Comparison of ENCODE assay signal across 20 cellular contexts in genomic region chr2:37192551-37192950, GRCh38. TPM values are rescaled to one million over a fixed set of nuclear protein-coding genes. Genes with fewer than 3 reads are reported as not detected.
DNase-seq lines count a peak whose midpoint lies in the region; ATAC-seq, FAIRE-seq and TF ChIP-seq lines count a peak whose summit lies in the region.
"Had no signal": no experiment of that assay in that cellular context is flagged by ENCODE, and none has a peak within 500 bp of the region (broad histone marks: within the 10 kb centered on the region; RNA-seq: fewer than 3 reads in every experiment).

No MANE protein-coding gene starts in this region.

- no CpG with 5 or more reads among the region's 1 CpG for WGBS in H9 (ENCODE audit: extremely low coverage, insufficient read length, low lambda C conversion rate)
- 37% methylated on average over 1 of the region's 1 CpG; no CpG with 5 or more reads in 1 of the 2 experiments for WGBS in H1 (ENCODE audit: extremely low coverage in 1 of 2, insufficient coverage in 1 of 2, insufficient read length in 1 of 2, insufficient replicate concordance in 2 of 2, low coverage in 1 of 2, low lambda C conversion rate in 2 of 2, missing lambda C conversion rate in 1 of 2), 2 experiments
- no CpG with 5 or more reads among the region's 1 CpG for WGBS in mesendoderm (ENCODE audit: extremely low coverage, insufficient coverage, low lambda C conversion rate)

- H3K56ac ChIP-seq in H9 (ENCODE audit: insufficient read length, low read depth, low read length) (no peak overlapping the region), H1 (replicated peaks; ENCODE audit: insufficient read length, low read depth, low read length) (no peak overlapping the region), mesendoderm (ENCODE audit: low read length) (no peak overlapping the region)

- H3T11ph ChIP-seq in H9 (ENCODE audit: low read length), result no peak overlapping the region

- H4K5ac ChIP-seq in H9 (ENCODE audit: insufficient read length, low read depth, low read length) (no peak overlapping the region), H1 (ENCODE audit: insufficient read length, low read depth, low read length) (peak overlapping the region; percentile 7), mesendoderm (ENCODE audit: low read length) (no peak overlapping the region)

- H3K23me2 ChIP-seq in H9 (ENCODE audit: insufficient read length, low read depth, low read length, poor library complexity, severe bottlenecking) (no peaks in the 10 kb centered on the region), H1 (ENCODE audit: low read depth, low read length) (peaks cover 6% of the 10 kb centered on the region)

- no peak for TF ChIP-seq CTCF in H9 (conservative IDR thresholded peaks at IDR 0.05)
- no peak for TF ChIP-seq CTCF in H1 (IDR thresholded peaks at IDR 0.05; ENCODE audit: control extremely low read depth in 1 of 3, insufficient read depth in 1 of 3, low read depth in 1 of 3, low read length in 3 of 3)

- H3K4me1 Mint-ChIP-seq in H9, result peaks cover 52 to 58% of the 10 kb centered on the region in 2 experiments
- peaks cover 5 to 14% (median 10%) of the 10 kb centered on the region in 7 donors for H3K4me1 Mint-ChIP-seq in naive thymus-derived CD4-positive, alpha-beta T cell

- H2BK20ac ChIP-seq in H9 (ENCODE audit: low read depth, low read length, poor library complexity, severe bottlenecking), result no peak overlapping the region
- H2BK20ac ChIP-seq in H1 (ENCODE audit: low read length), result peak overlapping the region; percentile 28; the same call in 1 of the 2 replicates

- no peak for TF ChIP-seq POLR2A in H1 (IDR thresholded peaks at IDR 0.05; ENCODE audit: control extremely low read depth in 1 of 2, low read depth in 2 of 2, low read length in 2 of 2)

- H2BK120ac ChIP-seq in H9 (ENCODE audit: low read depth, low read length, poor library complexity, severe bottlenecking), result no peak overlapping the region
- no peak overlapping the region for H2BK120ac ChIP-seq in H1 (replicated peaks; ENCODE audit: low read depth, low read length)
- no peak overlapping the region for H2BK120ac ChIP-seq in mesendoderm (ENCODE audit: low read depth, low read length)

- H3K79me2 ChIP-seq in H9 (ENCODE audit: insufficient read depth, low read length) (peaks cover 2% of the 10 kb centered on the region; the same call in 1 of the 2 replicates), H1 (ENCODE audit: control insufficient read depth in 1 of 2, insufficient read depth in 2 of 2, low read length in 2 of 2) (peaks cover 5 to 12% of the 10 kb centered on the region in 2 experiments; a peak in 3 of 4 replicates), mesendoderm (ENCODE audit: control insufficient read depth, insufficient read depth, low read length) (peaks cover 5% of the 10 kb centered on the region)

- no peak overlapping the region for H3K4me3 ChIP-seq in H1 (ENCODE audit: extremely low read depth in 1 of 4, insufficient read depth in 2 of 4, low read depth in 3 of 4, low read length in 4 of 4)
- H3K4me3 ChIP-seq in mesendoderm (ENCODE audit: low read length), result no peak overlapping the region
- H3K4me3 ChIP-seq in naive thymus-derived CD4-positive, alpha-beta T cell (ENCODE audit: low read length), result no peak overlapping the region
- H3K4me3 ChIP-seq: BLaER1 had no signal

- H4K20me1 ChIP-seq in H9 (ENCODE audit: control insufficient read depth, insufficient read depth, insufficient read length) (no peaks in the 10 kb centered on the region), H1 (replicated peaks in 1 of 2; ENCODE audit: control insufficient read depth in 1 of 2, insufficient read depth in 2 of 2, low read length in 2 of 2) (no peaks in the 10 kb centered on the region)
- H4K20me1 ChIP-seq: BLaER1 had no signal

- H2BK15ac ChIP-seq in H9 (ENCODE audit: low read depth, low read length), result no peak overlapping the region
- H2BK15ac ChIP-seq in H1 (ENCODE audit: low read length), result no peak overlapping the region
- peak overlapping the region; percentile 80 for H2BK15ac ChIP-seq in mesendoderm (replicated peaks; ENCODE audit: low read depth)

- CTCF ChIA-PET in H1 (lab: Charles Lee; ENCODE audit: partially characterized antibody), result interaction anchor here (3.5 to 8.8 kb wide), 3 partner anchors 13 to 24 kb away, joined by 12 to 48 read pairs (median 48); no protein-coding TSS in a partner anchor
- CTCF ChIA-PET in naive thymus-derived CD4-positive, alpha-beta T cell (lab: Charles Lee), result no interaction called here

- POLR2A ChIA-PET in H1 (lab: Charles Lee; ENCODE audit: partially characterized antibody), result interaction anchor here (1.1 to 5.2 kb wide), 4 partner anchors 9 to 37 kb away, joined by 3 to 26 read pairs (median 16); no protein-coding TSS in a partner anchor
- POLR2A ChIA-PET in naive thymus-derived CD4-positive, alpha-beta T cell (lab: Charles Lee), result no interaction called here

- no peak overlapping the region for H2BK12ac ChIP-seq in H9 (ENCODE audit: insufficient read length, low read depth, low read length)
- no peak overlapping the region for H2BK12ac ChIP-seq in H1 (ENCODE audit: low read depth, low read length)

- H3K27me3 ChIP-seq in H9 (ENCODE audit: insufficient read depth, low read length) (no peaks in the 10 kb centered on the region), H1 (replicated peaks in 1 of 4; ENCODE audit: control insufficient read depth in 3 of 4, extremely low read depth in 1 of 4, insufficient read depth in 3 of 4, low read length in 3 of 4) (no peaks in the 10 kb centered on the region), mesendoderm (ENCODE audit: insufficient read depth, low read length, poor library complexity) (no peaks in the 10 kb centered on the region)
- H3K27me3 ChIP-seq in naive thymus-derived CD4-positive, alpha-beta T cell (ENCODE audit: control insufficient read depth in 2 of 2, insufficient read depth in 2 of 2, low read length in 2 of 2), result no peaks in the 10 kb centered on the region
- H3K27me3 ChIP-seq: BLaER1 had no signal

- H2BK5ac ChIP-seq in H9 (ENCODE audit: insufficient read length, low read length), result no peak overlapping the region
- H2BK5ac ChIP-seq in H1 (ENCODE audit: low read depth, low read length), result no peak overlapping the region
- no peak overlapping the region for H2BK5ac ChIP-seq in mesendoderm (ENCODE audit: low read length)

- H3K4me2 ChIP-seq in H9 (ENCODE audit: insufficient read depth, insufficient read length, low read length) (no peak overlapping the region), H1 (ENCODE audit: insufficient read depth in 1 of 2, low read depth in 2 of 2, low read length in 2 of 2) (0 out of 4 replicates have a peak overlapping the region, but pooled peaks of 1 of the 2 experiments have one; percentile 19), mesendoderm (ENCODE audit: low read length) (no peak overlapping the region)
- H3K4me2 ChIP-seq: BLaER1 had no signal

- H3K18ac ChIP-seq in H9 (ENCODE audit: insufficient read length, low read depth, low read length) (no peak overlapping the region), H1 (ENCODE audit: extremely low read depth, low read length) (no peak overlapping the region), mesendoderm (ENCODE audit: low read length) (no peak overlapping the region)

- H2AK5ac ChIP-seq in H9 (ENCODE audit: insufficient read length, low read length), result no peak overlapping the region
- H2AK5ac ChIP-seq in H1 (ENCODE audit: low read depth, low read length), result no peak overlapping the region
- H2AK5ac ChIP-seq in mesendoderm (ENCODE audit: low read length), result peak overlapping the region; percentile 52

- H4K91ac ChIP-seq in H9 (ENCODE audit: insufficient read length, low read depth, low read length) (no peak overlapping the region), H1 (replicated peaks; ENCODE audit: insufficient read length, low read length) (no peak overlapping the region)

- no peaks in the 10 kb centered on the region for H3K79me1 ChIP-seq in H9 (ENCODE audit: insufficient read depth, low read depth, low read length, poor library complexity, severe bottlenecking)
- H3K79me1 ChIP-seq in H1 (ENCODE audit: low read depth, low read length), result no peaks in the 10 kb centered on the region
- H3K79me1 ChIP-seq in mesendoderm (ENCODE audit: low read length), result no peaks in the 10 kb centered on the region

- FAIRE-seq in H1 (lab: Jason Lieb, UNC), result no peak
- FAIRE-seq: GM12892 had no signal

- no peak for DNase-seq in H9
- DNase-seq in NCI-H82 (lab: John Stamatoyannopoulos, UW), result peak; percentile 47
- DNase-seq in H1 (ENCODE audit: low read depth in 1 of 2, low spot score in 2 of 2), result no peak
- no peak for DNase-seq in mesendoderm
- no peak for DNase-seq in naive thymus-derived CD4-positive, alpha-beta T cell
- DNase-seq in activated CD8-positive, alpha-beta memory T cell treated with anti-CD3 and anti-CD28 coated beads for 24 hours, result no peak
- DNase-seq in superior temporal gyrus (ENCODE audit: extremely low spot score), result no peak
- DNase-seq: 8988T; CD4-positive, alpha-beta memory T cell; DMS153; DMS79; GDM1; HCEC 1CT had no signal

- H3K23ac ChIP-seq in H9 (ENCODE audit: insufficient read length, low read depth, low read length), result no peak overlapping the region
- H3K23ac ChIP-seq in H1 (ENCODE audit: insufficient read length), result no peak overlapping the region
- no peak overlapping the region for H3K23ac ChIP-seq in mesendoderm (ENCODE audit: low read length)

- H3K27ac Mint-ChIP-seq in H9, result peak overlapping the region; percentile 43 to 98 (median 90); a peak in 6 of 7 replicates
- no peak overlapping the region for H3K27ac Mint-ChIP-seq in naive thymus-derived CD4-positive, alpha-beta T cell
- H3K27ac Mint-ChIP-seq: CD14-positive monocyte; CD4-positive, alpha-beta memory T cell had no signal

- TF ChIP-seq EP300 in H1 (IDR thresholded peaks at IDR 0.05; ENCODE audit: borderline replicate concordance in 1 of 2, low read depth in 2 of 2, low read length in 2 of 2), result no peak

- H3K36me3 ChIP-seq in H1 (ENCODE audit: control insufficient read depth in 2 of 4, insufficient read depth in 4 of 4, low read length in 3 of 4) (no peaks in the 10 kb centered on the region), mesendoderm (ENCODE audit: control insufficient read depth, insufficient read depth, low read length) (no peaks in the 10 kb centered on the region)
- peaks cover 0 to 5% (median 0%) of the 10 kb centered on the region in 3 experiments for H3K36me3 ChIP-seq in naive thymus-derived CD4-positive, alpha-beta T cell (ENCODE audit: control insufficient read depth in 2 of 3, insufficient read depth in 3 of 3, low read length in 3 of 3)
- H3K36me3 ChIP-seq: BLaER1 had no signal

- H2AFZ ChIP-seq in H9 (ENCODE audit: low read length), result no peak overlapping the region
- H2AFZ ChIP-seq in H1 (ENCODE audit: low read length), result no peak overlapping the region

- H3K27ac ChIP-seq in H9 (ENCODE audit: insufficient read length, low read depth, low read length), result no peak overlapping the region
- no peak overlapping the region for H3K27ac ChIP-seq in H1 (ENCODE audit: low read depth, low read length)
- no peak overlapping the region for H3K27ac ChIP-seq in mesendoderm (ENCODE audit: low read depth, low read length)
- H3K27ac ChIP-seq in naive thymus-derived CD4-positive, alpha-beta T cell (ENCODE audit: low read depth, low read length), result no peak overlapping the region
- H3K27ac ChIP-seq: BLaER1 had no signal

- no peak overlapping the region for H3K14ac ChIP-seq in H9 (ENCODE audit: insufficient read depth, low read length)
- no peak overlapping the region for H3K14ac ChIP-seq in H1 (ENCODE audit: insufficient read length)

- H3K9me3 ChIP-seq in H9 (ENCODE audit: control insufficient read depth, low read depth, low read length), result no peaks in the 10 kb centered on the region
- no peaks in the 10 kb centered on the region for H3K9me3 ChIP-seq in H1 (ENCODE audit: insufficient read depth in 2 of 2, low read depth in 1 of 2, low read length in 1 of 2)
- H3K9me3 ChIP-seq in naive thymus-derived CD4-positive, alpha-beta T cell (ENCODE audit: control insufficient read depth in 2 of 3, low read length in 3 of 3), result no peaks in the 10 kb centered on the region

- H3K4me1 ChIP-seq in H9 (ENCODE audit: insufficient read depth, low read length) (peaks cover 12% of the 10 kb centered on the region; the same call in 1 of the 2 replicates), H1 (replicated peaks in 1 of 4; ENCODE audit: control insufficient read depth in 3 of 4, insufficient read depth in 4 of 4, low read length in 3 of 4) (peaks cover 14 to 25% (median 16%) of the 10 kb centered on the region in 4 experiments), mesendoderm (ENCODE audit: control insufficient read depth, low read depth, low read length) (peaks cover 9% of the 10 kb centered on the region)
- H3K4me1 ChIP-seq in naive thymus-derived CD4-positive, alpha-beta T cell (ENCODE audit: control insufficient read depth in 2 of 2, insufficient read depth in 2 of 2, low read length in 2 of 2), result peaks cover 5 to 6% of the 10 kb centered on the region in 2 donors

- H3K9ac ChIP-seq in H9 (ENCODE audit: extremely low read depth, insufficient read length, low read length) (no peak overlapping the region), H1 (replicated peaks in 1 of 4; ENCODE audit: extremely low read depth in 1 of 4, low read depth in 3 of 4, low read length in 3 of 4) (no peak overlapping the region), mesendoderm (ENCODE audit: low read length) (no peak overlapping the region)
- H3K9ac ChIP-seq: BLaER1 had no signal

- H4K8ac ChIP-seq in H9 (replicated peaks; ENCODE audit: insufficient read length, low read depth, low read length), result no peak overlapping the region
- no peak overlapping the region for H4K8ac ChIP-seq in H1 (ENCODE audit: extremely low read depth, insufficient read depth, low read length)
- no peak overlapping the region for H4K8ac ChIP-seq in mesendoderm (ENCODE audit: low read depth, low read length)

- no peak for TF ChIP-seq RAD21 in H1 (IDR thresholded peaks at IDR 0.05 in 1 of 2, conservative IDR thresholded peaks at IDR 0.05 in 1 of 2; ENCODE audit: low read depth in 2 of 2, low read length in 2 of 2)

- H3K4me3 Mint-ChIP-seq in H9, result no peak overlapping the region
- H3K4me3 Mint-ChIP-seq in naive thymus-derived CD4-positive, alpha-beta T cell, result no peak overlapping the region
- H3K4me3 Mint-ChIP-seq: CD14-positive monocyte; CD4-positive, alpha-beta memory T cell had no signal

- H3K36me3 Mint-ChIP-seq in H9 (ENCODE audit: insufficient read depth in 1 of 3, low read depth in 3 of 3), result peaks cover 0 to 5% (median 0%) of the 10 kb centered on the region in 3 experiments; a peak in 2 of 7 replicates
- peaks cover 0 to 5% (median 3%) of the 10 kb centered on the region in 5 donors for H3K36me3 Mint-ChIP-seq in naive thymus-derived CD4-positive, alpha-beta T cell
- H3K36me3 Mint-ChIP-seq: CD14-positive monocyte had no signal

- intact Hi-C loops in naive thymus-derived CD4-positive, alpha-beta T cell (cut with micrococcal nuclease), result no loop called here

- ATAC-seq in naive thymus-derived CD4-positive, alpha-beta T cell, result no peak
- no peak for ATAC-seq in GM18868 (IDR thresholded peaks at IDR 0.05; ENCODE audit: unreplicated experiment)

- no peaks in the 10 kb centered on the region for H3K27me3 Mint-ChIP-seq in H9 (ENCODE audit: low read depth)
- peaks cover 0 to 10% (median 5%) of the 10 kb centered on the region in 5 donors for H3K27me3 Mint-ChIP-seq in naive thymus-derived CD4-positive, alpha-beta T cell

- H3K4ac ChIP-seq in H9 (ENCODE audit: low read depth, low read length) (no peak overlapping the region), H1 (replicated peaks; ENCODE audit: insufficient read length, low read depth, low read length) (no peak overlapping the region), mesendoderm (ENCODE audit: low read depth, low read length) (no peak overlapping the region)

- H3K9me3 Mint-ChIP-seq in H9, result no peaks in the 10 kb centered on the region
- H3K9me3 Mint-ChIP-seq in naive thymus-derived CD4-positive, alpha-beta T cell, result peaks cover 0 to 4% (median 0%) of the 10 kb centered on the region in 11 donors

RNA-seq across cellular contexts. Expression of gene CEBPZOS, which starts 3.7 kb away (rescaled TPM):
- 0.64 and 1.5 TPM in 2 replicates for total RNA-seq in H9 (2021)
- total RNA-seq in H1 (2021; fragmentation: NEBNext Ultra II Directional; extraction: Animal tissue kit (Norgen Biotek cat#: 25700)), result 43.5 and 43.6 TPM in 2 replicates
- polyA plus RNA-seq in H1 (2011; rRNA removed), result 20.5 and 27.3 TPM in 2 replicates
- polyA plus RNA-seq in H1 (2011; cell fraction: cytosol; rRNA removed), result 26.4 TPM
- 10.7 TPM for polyA plus RNA-seq in H1 (2011; cell fraction: nucleus; rRNA removed)
- 20.0 to 27.4 TPM (median 23.2 TPM) in 4 replicates for polyA plus RNA-seq in H1 (2012, experiment 1 of 2)
- 3.5 TPM for polyA plus RNA-seq in H1 (2012, experiment 2 of 2)
- polyA plus RNA-seq in H1 (2013, experiment 1 of 2), result 65.8 TPM
- polyA plus RNA-seq in H1 (2013, experiment 2 of 2), result 67.5 TPM
- 10.3 and 11.3 TPM in 2 replicates for polyA minus RNA-seq in H1 (2011; rRNA and poly(A)+ RNA removed)
- polyA minus RNA-seq in H1 (2011; cell fraction: cytosol; rRNA and poly(A)+ RNA removed), result 6.0 TPM
- polyA minus RNA-seq in H1 (2011; cell fraction: nucleus; rRNA and poly(A)+ RNA removed), result 13.0 TPM
- polyA plus RNA-seq in mesendoderm (2013, experiment 1 of 2), result 23.4 TPM
- polyA plus RNA-seq in mesendoderm (2013, experiment 2 of 2), result 21.8 TPM
- total RNA-seq in naive thymus-derived CD4-positive, alpha-beta T cell, result 10 to 100 TPM; 26.9 to 40.7 (median 40.4) TPM
- polyA plus RNA-seq in naive thymus-derived CD4-positive, alpha-beta T cell, result 10 to 100 TPM; 47.4 to 58.8 TPM

RNA-seq across cellular contexts. Expression of gene SULT6B1, which starts 4.1 kb away (rescaled TPM):
- not detected in 2 replicates for total RNA-seq in H9 (2021)
- total RNA-seq in H1 (2021; fragmentation: NEBNext Ultra II Directional; extraction: Animal tissue kit (Norgen Biotek cat#: 25700)), result not detected in 2 replicates
- not detected in 2 replicates for polyA plus RNA-seq in H1 (2011; rRNA removed)
- polyA plus RNA-seq in H1 (2011; cell fraction: cytosol; rRNA removed), result not detected
- not detected for polyA plus RNA-seq in H1 (2011; cell fraction: nucleus; rRNA removed)
- not detected in 4 replicates for polyA plus RNA-seq in H1 (2012, experiment 1 of 2)
- not detected for polyA plus RNA-seq in H1 (2012, experiment 2 of 2)
- not detected for polyA plus RNA-seq in H1 (2013, experiment 1 of 2)
- not detected for polyA plus RNA-seq in H1 (2013, experiment 2 of 2)
- 0.17 TPM in 1 of 2 replicates, not detected in the other for polyA minus RNA-seq in H1 (2011; rRNA and poly(A)+ RNA removed)
- not detected for polyA minus RNA-seq in H1 (2011; cell fraction: cytosol; rRNA and poly(A)+ RNA removed)
- polyA minus RNA-seq in H1 (2011; cell fraction: nucleus; rRNA and poly(A)+ RNA removed), result not detected
- polyA plus RNA-seq in mesendoderm (2013, experiment 1 of 2), result not detected
- polyA plus RNA-seq in mesendoderm (2013, experiment 2 of 2), result 0.04 TPM
- total RNA-seq in naive thymus-derived CD4-positive, alpha-beta T cell, result not detected
- polyA plus RNA-seq in naive thymus-derived CD4-positive, alpha-beta T cell, result not detected
- total RNA-seq: A673; CD4-positive, alpha-beta memory T cell; Daoy had no signal
- polyA plus RNA-seq: AG04450; CD14-positive monocyte; CD4-positive, alpha-beta memory T cell had no signal

RNA-seq across cellular contexts. Expression of gene EIF2AK2, which starts 35.8 kb away (rescaled TPM):
- 54.2 and 55.7 TPM in 2 replicates for total RNA-seq in H9 (2021)
- total RNA-seq in H1 (2021; fragmentation: NEBNext Ultra II Directional; extraction: Animal tissue kit (Norgen Biotek cat#: 25700)), result 46.3 and 46.9 TPM in 2 replicates
- polyA plus RNA-seq in H1 (2011; rRNA removed), result 6.8 and 13.1 TPM in 2 replicates
- 11.5 TPM for polyA plus RNA-seq in H1 (2011; cell fraction: cytosol; rRNA removed)
- polyA plus RNA-seq in H1 (2011; cell fraction: nucleus; rRNA removed), result 6.3 TPM
- 8.3 to 20.3 TPM (median 10.9 TPM) in 4 replicates for polyA plus RNA-seq in H1 (2012, experiment 1 of 2)
- polyA plus RNA-seq in H1 (2012, experiment 2 of 2), result 1.5 TPM
- 27.0 TPM for polyA plus RNA-seq in H1 (2013, experiment 1 of 2)
- polyA plus RNA-seq in H1 (2013, experiment 2 of 2), result 27.1 TPM
- 19.4 and 29.9 TPM in 2 replicates for polyA minus RNA-seq in H1 (2011; rRNA and poly(A)+ RNA removed)
- polyA minus RNA-seq in H1 (2011; cell fraction: cytosol; rRNA and poly(A)+ RNA removed), result 17.4 TPM
- polyA minus RNA-seq in H1 (2011; cell fraction: nucleus; rRNA and poly(A)+ RNA removed), result 33.2 TPM
- 28.3 TPM for polyA plus RNA-seq in mesendoderm (2013, experiment 1 of 2)
- polyA plus RNA-seq in mesendoderm (2013, experiment 2 of 2), result 27.0 TPM
- total RNA-seq in naive thymus-derived CD4-positive, alpha-beta T cell, result 10 to 100 TPM; 21.2 to 91.9 (median 24.2) TPM
- polyA plus RNA-seq in naive thymus-derived CD4-positive, alpha-beta T cell, result 10 to 100 TPM; 20.4 to 23.5 TPM

RNA-seq across cellular contexts. Expression of gene CEBPZ, which starts 38.8 kb away (rescaled TPM):
- 252 and 281 TPM in 2 replicates for total RNA-seq in H9 (2021)
- 186 and 201 TPM in 2 replicates for total RNA-seq in H1 (2021; fragmentation: NEBNext Ultra II Directional; extraction: Animal tissue kit (Norgen Biotek cat#: 25700))
- 14.7 and 19.1 TPM in 2 replicates for polyA plus RNA-seq in H1 (2011; rRNA removed)
- polyA plus RNA-seq in H1 (2011; cell fraction: cytosol; rRNA removed), result 51.8 TPM
- 21.0 TPM for polyA plus RNA-seq in H1 (2011; cell fraction: nucleus; rRNA removed)
- 107 to 213 TPM (median 119 TPM) in 4 replicates for polyA plus RNA-seq in H1 (2012, experiment 1 of 2)
- polyA plus RNA-seq in H1 (2012, experiment 2 of 2), result 17.0 TPM
- polyA plus RNA-seq in H1 (2013, experiment 1 of 2), result 165 TPM
- 155 TPM for polyA plus RNA-seq in H1 (2013, experiment 2 of 2)
- 66.2 and 97.0 TPM in 2 replicates for polyA minus RNA-seq in H1 (2011; rRNA and poly(A)+ RNA removed)
- polyA minus RNA-seq in H1 (2011; cell fraction: cytosol; rRNA and poly(A)+ RNA removed), result 53.7 TPM
- 108 TPM for polyA minus RNA-seq in H1 (2011; cell fraction: nucleus; rRNA and poly(A)+ RNA removed)
- polyA plus RNA-seq in mesendoderm (2013, experiment 1 of 2), result 101 TPM
- 105 TPM for polyA plus RNA-seq in mesendoderm (2013, experiment 2 of 2)
- 10 to 100 TPM; 40.4 to 67.6 (median 56.4) TPM for total RNA-seq in naive thymus-derived CD4-positive, alpha-beta T cell
- polyA plus RNA-seq in naive thymus-derived CD4-positive, alpha-beta T cell, result 10 to 100 TPM; 27.1 to 32.5 TPM

RNA-seq across cellular contexts. Expression of gene NDUFAF7, which starts 38.9 kb away (rescaled TPM):
- total RNA-seq in H9 (2021), result 103 and 108 TPM in 2 replicates
- total RNA-seq in H1 (2021; fragmentation: NEBNext Ultra II Directional; extraction: Animal tissue kit (Norgen Biotek cat#: 25700)), result 46.8 and 56.0 TPM in 2 replicates
- polyA plus RNA-seq in H1 (2011; rRNA removed), result 34.0 and 50.2 TPM in 2 replicates
- polyA plus RNA-seq in H1 (2011; cell fraction: cytosol; rRNA removed), result 57.3 TPM
- 59.4 TPM for polyA plus RNA-seq in H1 (2011; cell fraction: nucleus; rRNA removed)
- 59.6 to 93.2 TPM (median 63.5 TPM) in 4 replicates for polyA plus RNA-seq in H1 (2012, experiment 1 of 2)
- polyA plus RNA-seq in H1 (2012, experiment 2 of 2), result 8.7 TPM
- polyA plus RNA-seq in H1 (2013, experiment 1 of 2), result 32.4 TPM
- 27.8 TPM for polyA plus RNA-seq in H1 (2013, experiment 2 of 2)
- polyA minus RNA-seq in H1 (2011; rRNA and poly(A)+ RNA removed), result 43.5 and 55.3 TPM in 2 replicates
- 18.1 TPM for polyA minus RNA-seq in H1 (2011; cell fraction: cytosol; rRNA and poly(A)+ RNA removed)
- polyA minus RNA-seq in H1 (2011; cell fraction: nucleus; rRNA and poly(A)+ RNA removed), result 54.8 TPM
- 14.8 TPM for polyA plus RNA-seq in mesendoderm (2013, experiment 1 of 2)
- 14.3 TPM for polyA plus RNA-seq in mesendoderm (2013, experiment 2 of 2)
- total RNA-seq in naive thymus-derived CD4-positive, alpha-beta T cell, result 10 to 100 TPM; 21.6 to 38.2 (median 28.5) TPM
- polyA plus RNA-seq in naive thymus-derived CD4-positive, alpha-beta T cell, result 10 to 100 TPM in 1 of 2 donors, 1 to 10 TPM in 1; 9.5 to 11.7 TPM

Comparison
In these comparisons a context has a peak if more than half of its experiments do, and no peak if none do; other contexts are left out.
1. H3K27ac Mint-ChIP-seq: peak in H9 (3 of 3); none in naive thymus-derived CD4-positive, alpha-beta T cell (0 of 9).
2. RNA of gene CEBPZOS, which starts 3.7 kb away (total RNA-seq): 43.5 to 43.6 TPM in H1 and 26.9 to 40.7 TPM in naive thymus-derived CD4-positive, alpha-beta T cell; 0.64 to 1.5 TPM in H9; every median in the first group is over 10 times any median in the second.